In the genomic region with DNA sequence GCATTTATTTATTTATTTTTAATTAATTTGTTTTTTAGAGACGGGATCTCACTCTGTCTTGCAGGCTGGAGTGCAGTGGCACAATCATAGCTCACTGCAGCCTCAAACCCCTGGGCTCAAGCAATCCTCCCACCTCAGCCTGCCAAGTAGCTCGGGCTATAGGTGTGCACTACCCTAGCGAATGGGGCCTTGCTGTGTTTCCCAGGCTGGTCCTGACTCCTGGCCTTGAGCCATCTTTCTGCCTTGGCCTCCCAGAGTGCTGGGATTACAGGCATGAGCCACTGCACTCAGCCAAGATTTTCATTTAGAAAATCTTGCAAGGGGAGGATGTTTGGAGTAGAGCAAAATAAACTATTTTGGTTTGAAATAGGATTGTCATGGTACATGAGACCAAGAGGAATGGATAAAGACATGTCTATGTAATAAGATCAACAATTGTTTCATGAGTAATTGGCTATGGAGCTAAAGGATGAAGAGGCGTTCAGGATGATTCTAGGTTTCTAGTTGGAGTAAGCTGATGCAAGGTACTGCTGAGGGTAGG, we compare ENCODE assay signal across 29 cellular contexts.
"Had no signal": no experiment of that assay in that cellular context is flagged by ENCODE, and none has a peak within 500 bp of the region (broad histone marks: within the 10 kb centered on the region; RNA-seq: fewer than 3 reads in every experiment).

No MANE protein-coding gene starts in this region.

- H3K4me3 Mint-ChIP-seq: activated B cell treated with CpG ODN at 0.5 μM for 24 hours; activated CD8-positive, alpha-beta T cell treated with anti-CD3 and anti-CD28 coated beads for 36 hours; activated naive CD4-positive, alpha-beta T cell treated with anti-CD3 and anti-CD28 coated beads for 36 hours; activated naive CD4-positive, alpha-beta T cell treated with anti-CD3 and anti-CD28 coated beads, Interleukin-2, amount 50 U/mL, for 24 hours; activated naive CD8-positive, alpha-beta T cell treated with anti-CD3 and anti-CD28 coated beads, Interleukin-2, amount 10 ng/mL, durations not matched to agents 7 days and 5 days; activated T-cell treated with anti-CD3 and anti-CD28 coated beads, Interleukin-2, amount 50 U/mL, for 4 hours; central memory CD8-positive, alpha-beta T cell; T-helper 17 cell; T-helper 2 cell treated with Interferon-gamma antibody and Interleukin-4, amounts not matched to agents 5 μg/mL and 100 μg/mL, for 36 hours had no signal

- DNase-seq: activated B cell treated with CpG ODN at 0.5 μM for 24 hours; activated CD4-positive, alpha-beta T cell treated with anti-CD3 and anti-CD28 coated beads for 48 hours; activated CD4-positive, alpha-beta T cell treated with anti-CD3 and anti-CD28 coated beads, Interleukin-2, amount 50 U/mL, for 1 hour; activated CD4-positive, alpha-beta T cell treated with anti-CD3 and anti-CD28 coated beads, Interleukin-2, amount 50 U/mL, for 48 hours; activated CD8-positive, alpha-beta memory T cell treated with anti-CD3 and anti-CD28 coated beads for 24 hours; activated CD8-positive, alpha-beta T cell treated with anti-CD3 and anti-CD28 coated beads for 36 hours; activated effector memory CD4-positive, alpha-beta T cell treated with anti-CD3 and anti-CD28 coated beads, Interleukin-2, amount 50 U/mL, for 16 hours; activated naive CD4-positive, alpha-beta T cell treated with anti-CD3 and anti-CD28 coated beads for 36 hours; activated naive CD8-positive, alpha-beta T cell treated with anti-CD3 and anti-CD28 coated beads, Interleukin-2, amount 10 ng/mL, durations not matched to agents 7 days and 5 days; activated T-cell treated with anti-CD3 and anti-CD28 coated beads, Interleukin-2, amount 50 U/mL, for 4 hours; cortex of kidney; dermis blood vessel endothelial cell; effector CD4-positive, alpha-beta T cell; foreskin keratinocyte; gastrocnemius medialis; glutamatergic neuron; heart left ventricle; T-helper 1 cell; T-helper 17 cell; T1000; WERI-Rb-1 had no signal

- H3K9me3 Mint-ChIP-seq: activated B cell treated with CpG ODN at 0.5 μM for 24 hours; activated CD8-positive, alpha-beta T cell treated with anti-CD3 and anti-CD28 coated beads for 36 hours; activated naive CD4-positive, alpha-beta T cell treated with anti-CD3 and anti-CD28 coated beads for 36 hours; activated naive CD4-positive, alpha-beta T cell treated with anti-CD3 and anti-CD28 coated beads, Interleukin-2, amount 50 U/mL, for 24 hours; activated naive CD8-positive, alpha-beta T cell treated with anti-CD3 and anti-CD28 coated beads, Interleukin-2, amount 10 ng/mL, durations not matched to agents 7 days and 5 days; activated T-cell treated with anti-CD3 and anti-CD28 coated beads, Interleukin-2, amount 50 U/mL, for 4 hours; activated T-helper 2 cell treated with anti-CD3 and anti-CD28 coated beads, Interferon-gamma antibody, Interleukin-2, Interleukin-4, amounts not matched to agents 10 μg/mL and 5 μg/mL and 100 μg/mL, durations not matched to agents 14 hours and 24 hours and 36 hours; brain; central memory CD8-positive, alpha-beta T cell; T-helper 2 cell treated with Interferon-gamma antibody and Interleukin-4, amounts not matched to agents 5 μg/mL and 100 μg/mL, for 36 hours had no signal

- H3K36me3 ChIP-seq: ascending aorta, gastrocnemius medialis, heart left ventricle, WERI-Rb-1 had no signal

- ATAC-seq: activated CD4-positive, CD25-positive, alpha-beta regulatory T cell treated with anti-CD3 and anti-CD28 coated beads, Interleukin-2, amount 50 U/mL, for 24 hours; activated CD8-positive, alpha-beta T cell treated with anti-CD3 and anti-CD28 coated beads for 36 hours; activated T-cell treated with anti-CD3 and anti-CD28 coated beads, Interleukin-2, amount 50 U/mL, for 4 hours; foreskin keratinocyte; gastrocnemius medialis; T-helper 17 cell had no signal

- H3K27ac Mint-ChIP-seq: activated B cell treated with CpG ODN at 0.5 μM for 24 hours; activated CD8-positive, alpha-beta T cell treated with anti-CD3 and anti-CD28 coated beads for 36 hours; activated naive CD4-positive, alpha-beta T cell treated with anti-CD3 and anti-CD28 coated beads for 36 hours; activated naive CD4-positive, alpha-beta T cell treated with anti-CD3 and anti-CD28 coated beads, Interleukin-2, amount 50 U/mL, for 24 hours; activated naive CD8-positive, alpha-beta T cell treated with anti-CD3 and anti-CD28 coated beads, Interleukin-2, amount 10 ng/mL, durations not matched to agents 7 days and 5 days; activated T-helper 2 cell treated with anti-CD3 and anti-CD28 coated beads, Interferon-gamma antibody, Interleukin-2, Interleukin-4, amounts not matched to agents 10 μg/mL and 5 μg/mL and 100 μg/mL, durations not matched to agents 14 hours and 24 hours and 36 hours; T-helper 17 cell; T-helper 2 cell treated with Interferon-gamma antibody and Interleukin-4, amounts not matched to agents 5 μg/mL and 100 μg/mL, for 36 hours had no signal

- H3K4me1 Mint-ChIP-seq: activated naive CD4-positive, alpha-beta T cell treated with anti-CD3 and anti-CD28 coated beads, Interleukin-2, amount 50 U/mL, for 24 hours; central memory CD8-positive, alpha-beta T cell had no signal

- H3K4me3 ChIP-seq: ascending aorta, gastrocnemius medialis, heart left ventricle had no signal

- H3K27me3 Mint-ChIP-seq: activated B cell treated with CpG ODN at 0.5 μM for 24 hours; activated CD8-positive, alpha-beta T cell treated with anti-CD3 and anti-CD28 coated beads for 36 hours; activated naive CD4-positive, alpha-beta T cell treated with anti-CD3 and anti-CD28 coated beads, Interleukin-2, amount 50 U/mL, for 24 hours; brain; central memory CD8-positive, alpha-beta T cell; T-helper 17 cell had no signal

- H3K27ac ChIP-seq: ascending aorta, epithelial cell of prostate, foreskin keratinocyte, gastrocnemius medialis, heart left ventricle, WERI-Rb-1 had no signal

- H3K4me1 ChIP-seq: ascending aorta, foreskin keratinocyte, gastrocnemius medialis had no signal

- H3K27me3 ChIP-seq: ascending aorta, foreskin keratinocyte, gastrocnemius medialis, heart left ventricle had no signal

- H3K9me3 ChIP-seq: ascending aorta, gastrocnemius medialis, heart left ventricle had no signal

- H3K36me3 Mint-ChIP-seq: activated naive CD4-positive, alpha-beta T cell treated with anti-CD3 and anti-CD28 coated beads, Interleukin-2, amount 50 U/mL, for 24 hours; activated naive CD8-positive, alpha-beta T cell treated with anti-CD3 and anti-CD28 coated beads, Interleukin-2, amount 10 ng/mL, durations not matched to agents 7 days and 5 days; brain had no signal
